In the genomic region with DNA sequence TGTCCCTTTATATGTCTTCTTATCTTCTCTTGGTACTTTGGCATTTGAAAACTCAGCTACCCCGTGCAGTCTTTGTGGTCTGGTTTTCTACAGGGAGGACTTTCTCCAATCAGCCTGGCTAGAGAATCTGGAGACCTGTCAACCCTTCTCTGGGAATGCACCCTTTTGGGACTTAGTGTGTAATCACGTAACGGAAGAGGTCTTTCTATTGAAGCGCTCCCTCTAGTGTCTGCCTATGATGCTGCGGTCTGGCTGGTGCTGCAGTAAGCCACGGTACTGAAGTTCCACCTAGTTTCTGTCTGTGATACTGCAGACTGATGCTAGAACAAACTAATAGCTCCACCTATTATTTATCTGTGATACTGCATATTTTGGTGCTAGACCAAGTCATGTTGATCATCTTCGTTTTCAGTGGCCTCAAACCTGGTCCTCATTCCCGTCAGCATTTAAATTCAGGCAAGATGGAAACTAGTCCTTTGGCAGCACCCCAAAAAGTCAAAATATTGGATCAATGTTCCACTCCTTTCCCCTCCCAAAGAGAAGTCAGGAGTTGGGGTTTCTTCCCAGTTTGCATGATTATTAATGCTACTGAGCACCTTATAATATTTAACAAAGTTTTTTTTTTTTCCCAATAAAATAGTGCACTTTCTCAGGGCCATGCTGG, we compare ENCODE assay signal across 9 cellular contexts. TPM values are rescaled to one million over a fixed set of nuclear protein-coding genes. Genes with fewer than 3 reads are reported as not detected.
DNase-seq lines count a peak whose midpoint lies in the region; TF ChIP-seq lines count a peak whose summit lies in the region.
"Had no signal": no experiment of that assay in that cellular context is flagged by ENCODE, and none has a peak within 500 bp of the region (broad histone marks: within the 10 kb centered on the region; RNA-seq: fewer than 3 reads in every experiment).

No MANE protein-coding gene starts in this region.

- intact Hi-C loops in tibial artery (cut with DNase I; ENCODE audit: low total_unique reads): no loop called here

- TF ChIP-seq CTCF in tibial artery (IDR thresholded peaks at IDR 0.05): peak; percentile 55 to 59

- H3K9me3 ChIP-seq in tibial artery: peaks cover 0 to 7% (median 0%) of the 10 kb centered on the region in 3 donors

- no peaks in the 10 kb centered on the region for H3K36me3 ChIP-seq in tibial artery

- peaks cover 0 to 8% of the 10 kb centered on the region in 2 donors for H3K27me3 ChIP-seq in tibial artery

- peak; percentile 59 for DNase-seq in GM04503 (ENCODE audit: low read depth)
- peak; percentile 91 for DNase-seq in HCEC 1CT
- DNase-seq in M059J (ENCODE audit: low read depth): peak; percentile 95
- peak; percentile 89 for DNase-seq in RPMI8226
- DNase-seq in activated T-helper 1 cell treated with Interleukin-2 at 50 U/mL for 16 hours (ENCODE audit: low read depth): peak; percentile 50
- DNase-seq in fibroblast of the conjunctiva (ENCODE audit: low read depth): peak; percentile 84
- peak in 44 of 56 donors; percentile 4 to 77 (median 39) for DNase-seq in nucleus accumbens (lab: John Stamatoyannopoulos, UW)
- DNase-seq in tibial artery: peak; percentile 71 to 74

- H3K4me1 ChIP-seq in tibial artery: peaks cover 0 to 6% (median 0%) of the 10 kb centered on the region in 4 donors

- no peak overlapping the region for H3K4me3 ChIP-seq in tibial artery

- H3K27ac ChIP-seq in tibial artery: no peak overlapping the region

RNA-seq across cellular contexts. Expression of a gene that starts 12.5 kb away (rescaled TPM):
- total RNA-seq in M059J (2014; rRNA removed; shearing (Covaris generic)): 0.07 TPM in 1 of 2 replicates, not detected in the other

RNA-seq across cellular contexts. Expression of a gene that starts 37.0 kb away (rescaled TPM):
- total RNA-seq in M059J (2014; rRNA removed; shearing (Covaris generic)): 69.2 and 85.5 TPM in 2 replicates

RNA-seq across cellular contexts. Expression of a gene that starts 53.8 kb away (rescaled TPM):
- total RNA-seq in M059J (2014; rRNA removed; shearing (Covaris generic)): not detected in 2 replicates
- total RNA-seq: skeletal muscle tissue had no signal

Comparison
In these comparisons a context has a peak if more than half of its experiments do, and no peak if none do; other contexts are left out.
1. DNase-seq: peak in every context shown above with its lines; median percentile 95 in M059J; 91 in HCEC 1CT; 89 in RPMI8226; 84 in fibroblast of the conjunctiva; 72 in tibial artery; 59 in GM04503; 50 in activated T-helper 1 cell treated with Interleukin-2 at 50 U/mL for 16 hours; 39 in nucleus accumbens.